8 cellular contexts compared by ENCODE assay signal in genomic region chr13:32587014-32587773, GRCh38. TPM values are rescaled to one million over a fixed set of nuclear protein-coding genes. Genes with fewer than 3 reads are reported as not detected.
A peak's percentile ranks its signal among the peaks of the same experiment; 100 is the strongest.
DNase-seq lines count a peak whose midpoint lies in the region; ATAC-seq and TF ChIP-seq lines count a peak whose summit lies in the region.

No MANE protein-coding gene starts in this region.

- H3K36me3 Mint-ChIP-seq in T-helper 1 cell treated with Interleukin-12 subunit alpha and Interleukin-12 subunit beta and Interleukin-4 antibody, amounts not matched to agents 30 μg/mL and 1 μg/mL, for 36 hours (ENCODE audit: low read depth) = no peaks in the 10 kb centered on the region

- H3K36me3 ChIP-seq in right atrium auricular region = no peaks in the 10 kb centered on the region
- H3K36me3 ChIP-seq in psoas muscle (ENCODE audit: insufficient read depth in 1 of 2, low read depth in 1 of 2) = no peaks in the 10 kb centered on the region
- no peaks in the 10 kb centered on the region for H3K36me3 ChIP-seq in uterus

- peak in 1 of 2 donors; percentile 18 for TF ChIP-seq POLR2A in uterus (IDR thresholded peaks at IDR 0.05)

- 0% methylated on average over 48 to 71 of the region's 73 CpGs for WGBS in psoas muscle, 3 donors

- TF ChIP-seq CTCF in right atrium auricular region (IDR thresholded peaks at IDR 0.05) (peak in 1 of 2 donors; percentile 22), psoas muscle (IDR thresholded peaks at IDR 0.05) (peak; percentile 10), uterus (IDR thresholded peaks at IDR 0.05) (peak in 3 of 4 experiments; percentile 27 to 47 (median 46))

- peak overlapping the region; percentile 93 for H3K4me3 Mint-ChIP-seq in T-helper 1 cell treated with Interleukin-12 subunit alpha and Interleukin-12 subunit beta and Interleukin-4 antibody, amounts not matched to agents 30 μg/mL and 1 μg/mL, for 36 hours

- H3K9me3 ChIP-seq in right atrium auricular region (no peaks in the 10 kb centered on the region), psoas muscle (no peaks in the 10 kb centered on the region), uterus (no peaks in the 10 kb centered on the region)

- peak overlapping the region; percentile 89 for H3K27ac Mint-ChIP-seq in T-helper 1 cell treated with Interleukin-12 subunit alpha and Interleukin-12 subunit beta and Interleukin-4 antibody, amounts not matched to agents 30 μg/mL and 1 μg/mL, for 36 hours

- TF ChIP-seq RAD21 in Ishikawa (IDR thresholded peaks at IDR 0.05; ENCODE audit: low read depth) = no peak

- TF ChIP-seq EP300 in Ishikawa (IDR thresholded peaks at IDR 0.05; ENCODE audit: borderline replicate concordance) = no peak

- peaks cover 37% of the 10 kb centered on the region for H3K4me1 Mint-ChIP-seq in T-helper 1 cell treated with Interleukin-12 subunit alpha and Interleukin-12 subunit beta and Interleukin-4 antibody, amounts not matched to agents 30 μg/mL and 1 μg/mL, for 36 hours (ENCODE audit: low read depth)

- intact Hi-C loops in psoas muscle (cut with DNase I) (loop anchor here (2.0 to 5.0 kb wide), 3 partner anchors 52 to 1135 kb away; no protein-coding TSS in a partner anchor), uterus (cut with DNase I; ENCODE audit: low total_unique reads) (no loop called here)

- ATAC-seq in GM21515 (IDR thresholded peaks at IDR 0.05; ENCODE audit: unreplicated experiment) = peak; percentile 34
- ATAC-seq in psoas muscle = peak; percentile 46 to 61 (median 48)

- peak overlapping the region; percentile 83 to 90 for H3K4me3 ChIP-seq in right atrium auricular region
- peak overlapping the region; percentile 89 for H3K4me3 ChIP-seq in psoas muscle
- H3K4me3 ChIP-seq in uterus = peak overlapping the region; percentile 53 to 95

- peaks cover 0 to 35% of the 10 kb centered on the region in 2 donors for H3K4me1 ChIP-seq in right atrium auricular region
- H3K4me1 ChIP-seq in psoas muscle = peaks cover 35% of the 10 kb centered on the region
- no peaks in the 10 kb centered on the region for H3K4me1 ChIP-seq in uterus

- H3K9me3 Mint-ChIP-seq in T-helper 1 cell treated with Interleukin-12 subunit alpha and Interleukin-12 subunit beta and Interleukin-4 antibody, amounts not matched to agents 30 μg/mL and 1 μg/mL, for 36 hours = no peaks in the 10 kb centered on the region

- H3K27me3 Mint-ChIP-seq in T-helper 1 cell treated with Interleukin-12 subunit alpha and Interleukin-12 subunit beta and Interleukin-4 antibody, amounts not matched to agents 30 μg/mL and 1 μg/mL, for 36 hours (ENCODE audit: low read depth) = peaks cover 22% of the 10 kb centered on the region

- H3K27ac ChIP-seq in right atrium auricular region (peak overlapping the region; percentile 90 to 95), psoas muscle (peak overlapping the region; percentile 94), uterus (peak overlapping the region; percentile 97 to 100)

- H3K27me3 ChIP-seq in right atrium auricular region (no peaks in the 10 kb centered on the region), psoas muscle (ENCODE audit: insufficient read depth in 3 of 3, low read length in 2 of 3) (no peaks in the 10 kb centered on the region), uterus (no peaks in the 10 kb centered on the region)

- DNase-seq in Daoy (ENCODE audit: low read depth) = peak; percentile 52
- peak; percentile 66 for DNase-seq in amniotic epithelial cell (ENCODE audit: low read depth)
- DNase-seq in right atrium auricular region (ENCODE audit: low spot score) = peak; percentile 68
- peak; percentile 77 to 87 for DNase-seq in psoas muscle
- DNase-seq in uterus = peak; percentile 68 to 70

TF ChIP-seq in Ishikawa, 13 proteins besides CTCF, POLR2A, EP300 and RAD21:
- TF ChIP-seq TEAD4 (IDR thresholded peaks at IDR 0.05) (no peak), ZBTB7A (IDR thresholded peaks at IDR 0.05; ENCODE audit: low read depth) (peak; percentile 57; the same call in 1 of the 2 replicates), CEBPB (IDR thresholded peaks at IDR 0.05) (no peak), MAX (IDR thresholded peaks at IDR 0.05) (0 out of 2 replicates have a peak, but pooled peaks have one; percentile 18), TAF1 (IDR thresholded peaks at IDR 0.05; ENCODE audit: low read depth) (no peak), EGR1 (IDR thresholded peaks at IDR 0.05) (no peak)

RNA-seq across cellular contexts. Expression of gene PDS5B, which starts 0.9 kb away (rescaled TPM):
- 11.0 and 11.6 TPM in 2 replicates for total RNA-seq in Daoy (2014; rRNA removed; shearing (Covaris generic))
- total RNA-seq in right atrium auricular region (10 to 100 TPM; 14.7 to 16.2 TPM), psoas muscle (10 to 100 TPM; 18.3 to 28.1 (median 22.1) TPM), uterus (100 to 1,000 TPM in 2 of 4 donors, 10 to 100 TPM in 2; 36.6 to 192 (median 91.0) TPM)
- 1 to 10 TPM; 3.6 to 7.6 (median 4.4) TPM for polyA plus RNA-seq in psoas muscle

RNA-seq across cellular contexts. Expression of gene N4BP2L2, which starts 48.6 kb away (rescaled TPM):
- total RNA-seq in Daoy (2014; rRNA removed; shearing (Covaris generic)) = 35.6 and 45.9 TPM in 2 replicates
- total RNA-seq in right atrium auricular region (10 to 100 TPM; 92.8 to 97.5 TPM), psoas muscle (100 to 1,000 TPM; 102 to 153 (median 132) TPM), uterus (100 to 1,000 TPM; 187 to 288 (median 233) TPM)
- polyA plus RNA-seq in psoas muscle = 10 to 100 TPM; 23.6 to 77.3 (median 48.5) TPM

Comparison
In these comparisons a context has a peak if more than half of its experiments do, and no peak if none do; other contexts are left out.
1. Peak in every context shown above with its lines: DNase-seq, ATAC-seq, H3K4me3 ChIP-seq and H3K27ac ChIP-seq.